Comparison of ENCODE assay signal across 26 cellular contexts in the genomic region with DNA sequence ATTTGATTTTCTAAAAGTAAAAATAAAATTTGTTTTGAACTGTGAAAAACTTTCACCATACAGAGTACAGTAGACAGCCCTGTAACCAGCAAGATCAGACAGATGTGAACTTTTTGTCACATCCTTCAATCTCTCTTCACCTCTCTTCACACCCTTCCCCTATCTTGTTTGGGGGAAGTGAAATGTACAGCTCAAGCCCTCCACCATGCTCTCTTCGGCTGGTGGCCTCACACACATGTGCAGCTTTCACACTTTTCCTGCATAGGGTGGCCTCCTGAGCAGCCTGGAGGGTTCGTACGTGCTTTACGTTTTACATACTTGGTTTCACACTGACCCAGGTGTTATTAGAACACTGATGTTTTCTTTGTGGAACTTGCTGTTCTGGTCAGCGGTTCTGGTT.
"Had no signal": no experiment of that assay in that cellular context is flagged by ENCODE, and none has a peak within 500 bp of the region (broad histone marks: within the 10 kb centered on the region; RNA-seq: fewer than 3 reads in every experiment).

No MANE protein-coding gene starts in this region.

- H3K36me3 ChIP-seq: esophagus squamous epithelium, prostate gland, right atrium auricular region, thoracic aorta, upper lobe of right lung, uterus had no signal

- H3K27ac ChIP-seq: coronary artery, esophagus squamous epithelium, thoracic aorta, tibial nerve, upper lobe of right lung had no signal

- H3K4me3 ChIP-seq: coronary artery, esophagus squamous epithelium, lung, prostate gland, right atrium auricular region, smooth muscle cell, thoracic aorta, tibial nerve, upper lobe of right lung, uterus had no signal

- H3K27me3 Mint-ChIP-seq: memory B cell had no signal

- H3K4me3 Mint-ChIP-seq: memory B cell, nephron progenitor cell had no signal

- H3K9me3 ChIP-seq: esophagus squamous epithelium, prostate gland, right atrium auricular region, thoracic aorta, tibial nerve, upper lobe of right lung, uterus had no signal

- H3K27me3 ChIP-seq: esophagus squamous epithelium, right atrium auricular region, tibial nerve, upper lobe of right lung, uterus had no signal

- H3K9me3 Mint-ChIP-seq: memory B cell, nephron progenitor cell had no signal

- ATAC-seq: sciatic nerve, upper lobe of right lung had no signal

- DNase-seq: dermis blood vessel endothelial cell; effector memory CD4-positive, alpha-beta T cell; erythroblast; esophagus squamous epithelium; foreskin melanocyte; glutamatergic neuron; hypothalamus; nephron progenitor cell; nucleus accumbens; stimulated activated CD4-positive, alpha-beta T cell treated with anti-CD3 and anti-CD28 coated beads, Interleukin-12 subunit alpha, Interleukin-12 subunit beta, amount 100 ng/mL, for 4 hours; stimulated activated CD4-positive, alpha-beta T cell treated with anti-CD3 and anti-CD28 coated beads, Interleukin-1b, Interleukin-23, amount 100 ng/mL, for 48 hours; stimulated activated CD4-positive, alpha-beta T cell treated with anti-CD3 and anti-CD28 coated beads, Interleukin-4, amount 100 ng/mL, for 1 hour; stimulated activated CD8-positive, alpha-beta memory T cell treated with anti-CD3 and anti-CD28 coated beads, Interleukin-4, amount 100 ng/mL, for 48 hours; stimulated activated naive CD4-positive, alpha-beta T cell treated with Interleukin-2 at 50 U/mL for 16 hours; substantia nigra; upper lobe of right lung; uterus had no signal

- H3K27ac Mint-ChIP-seq: memory B cell, nephron progenitor cell had no signal
